9 cellular contexts compared by ENCODE assay signal in genomic region chr6:90274481-90275030, GRCh38.
DNase-seq lines count a peak whose midpoint lies in the region; TF ChIP-seq lines count a peak whose summit lies in the region.
"Had no signal": no experiment of that assay in that cellular context is flagged by ENCODE, and none has a peak within 500 bp of the region (broad histone marks: within the 10 kb centered on the region; RNA-seq: fewer than 3 reads in every experiment).

No MANE protein-coding gene starts in this region.

- no peak overlapping the region for H3K4me3 ChIP-seq in brain microvascular endothelial cell (ENCODE audit: low read depth, low read length)
- H3K4me3 ChIP-seq: lung had no signal

- TF ChIP-seq CTCF in GM12874 (IDR thresholded peaks at IDR 0.05; ENCODE audit: insufficient read depth, low read depth, low read length) (0 out of 2 replicates have a peak, but pooled peaks have one; percentile 6), brain microvascular endothelial cell (IDR thresholded peaks at IDR 0.05; ENCODE audit: low read depth, low read length, missing control alignments) (peak; percentile 26)

- peak; percentile 75 for DNase-seq in activated CD4-positive, CD25-positive, alpha-beta regulatory T cell treated with anti-CD3 and anti-CD28 coated beads, Interleukin-2, amount 50 U/mL, for 72 hours
- no peak for DNase-seq in brain microvascular endothelial cell
- peak; percentile 79 to 97 for DNase-seq in stimulated activated CD4-positive, alpha-beta T cell treated with anti-CD3 and anti-CD28 coated beads, Interleukin-4, amount 100 ng/mL, for 4 hours
- DNase-seq in hypothalamus (lab: John Stamatoyannopoulos, UW): no peak
- no peak for DNase-seq in HuH-7.5 (ENCODE audit: low spot score)
- DNase-seq in UCSD-AML1 (lab: John Stamatoyannopoulos, UW; ENCODE audit: unreplicated experiment): no peak
- DNase-seq in NCI-H748 (lab: John Stamatoyannopoulos, UW; ENCODE audit: unreplicated experiment): no peak

- in situ Hi-C loops in brain microvascular endothelial cell (cut with HindIII; ENCODE audit: low pct_ligation_motif_present, low sequenced_read_pairs): loop anchor here (25.0 kb wide), 1 partner anchor 213 kb away; no protein-coding TSS in a partner anchor

- no peak overlapping the region for H3K27ac ChIP-seq in brain microvascular endothelial cell

- H3K27me3 ChIP-seq in brain microvascular endothelial cell (replicated peaks): no peaks in the 10 kb centered on the region

- no peaks in the 10 kb centered on the region for H3K36me3 ChIP-seq in brain microvascular endothelial cell (replicated peaks)

Comparison
In these comparisons a context has a peak if more than half of its experiments do, and no peak if none do; other contexts are left out.
1. DNase-seq: peak in activated CD4-positive, CD25-positive, alpha-beta regulatory T cell treated with anti-CD3 and anti-CD28 coated beads, Interleukin-2, amount 50 U/mL, for 72 hours (single experiment) and stimulated activated CD4-positive, alpha-beta T cell treated with anti-CD3 and anti-CD28 coated beads, Interleukin-4, amount 100 ng/mL, for 4 hours (2 of 2); none in brain microvascular endothelial cell (single experiment), hypothalamus (0 of 51), HuH-7.5 (single experiment), UCSD-AML1 (single experiment) and NCI-H748 (single experiment).